Comparison of ENCODE assay signal across 11 cellular contexts in the genomic region with DNA sequence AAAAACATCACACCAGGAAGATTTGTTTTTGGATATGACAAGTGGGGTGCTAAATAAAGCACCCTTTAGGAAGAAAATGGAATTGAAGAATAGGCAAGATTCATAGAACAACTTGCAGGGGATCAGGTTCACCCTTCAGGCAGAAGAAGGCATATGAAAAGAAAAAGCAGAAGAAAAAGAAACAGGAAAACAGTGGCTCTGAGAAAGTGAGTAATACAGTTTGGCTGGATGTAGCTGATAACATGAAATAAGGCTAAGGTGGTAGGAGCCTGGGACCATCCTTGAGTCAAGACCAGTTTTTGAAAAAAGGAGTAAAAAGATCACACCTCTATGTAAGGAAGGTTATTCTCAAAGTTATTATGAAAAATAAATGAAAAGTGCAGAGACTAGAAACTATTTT. TPM values are rescaled to one million over a fixed set of nuclear protein-coding genes. Genes with fewer than 3 reads are reported as not detected.
DNase-seq lines count a peak whose midpoint lies in the region; ATAC-seq and TF ChIP-seq lines count a peak whose summit lies in the region.
"Had no signal": no experiment of that assay in that cellular context is flagged by ENCODE, and none has a peak within 500 bp of the region (broad histone marks: within the 10 kb centered on the region; RNA-seq: fewer than 3 reads in every experiment).

No MANE protein-coding gene starts in this region.

- CTCF ChIA-PET in activated CD8-positive, alpha-beta memory T cell treated with anti-CD3 and anti-CD28 coated beads, Interleukin-2, amount 10 ng/mL, durations not matched to agents 7 days and 5 days (lab: Charles Lee) = interaction anchor here (0.6 to 1.7 kb wide), 23 partner anchors 9 to 518 kb away, joined by 3 to 12 read pairs (median 5); a partner anchor contains a TSS

- no peak for TF ChIP-seq POLR2A in spleen (IDR thresholded peaks at IDR 0.05)

- no peaks in the 10 kb centered on the region for H3K27me3 Mint-ChIP-seq in activated CD8-positive, alpha-beta memory T cell treated with anti-CD3 and anti-CD28 coated beads, Interleukin-2, amount 10 ng/mL, durations not matched to agents 7 days and 5 days
- H3K27me3 Mint-ChIP-seq in T-helper 17 cell = no peaks in the 10 kb centered on the region

- H3K9me3 ChIP-seq in T-helper 17 cell (ENCODE audit: control insufficient read depth, low read length, poor library complexity, severe bottlenecking) (no peaks in the 10 kb centered on the region), spleen (no peaks in the 10 kb centered on the region)
- H3K9me3 ChIP-seq: prostate gland had no signal

- no peaks in the 10 kb centered on the region for H3K27me3 ChIP-seq in spleen (replicated peaks in 1 of 7)

- ATAC-seq in activated CD8-positive, alpha-beta memory T cell treated with anti-CD3 and anti-CD28 coated beads, Interleukin-2, amount 10 ng/mL, durations not matched to agents 7 days and 5 days = peak; percentile 31
- ATAC-seq in T-helper 17 cell = no peak

- no peak overlapping the region for H3K4me3 Mint-ChIP-seq in activated CD8-positive, alpha-beta memory T cell treated with anti-CD3 and anti-CD28 coated beads, Interleukin-2, amount 10 ng/mL, durations not matched to agents 7 days and 5 days
- no peak overlapping the region for H3K4me3 Mint-ChIP-seq in T-helper 17 cell
- H3K4me3 Mint-ChIP-seq: activated T-helper 1 cell treated with anti-CD3 and anti-CD28 coated beads, Interleukin-12 subunit alpha, Interleukin-12 subunit beta, Interleukin-2, Interleukin-4 antibody, amounts not matched to agents 30 ng/mL and 10 ng/mL and 1 ng/mL, durations not matched to agents 14 hours and 24 hours and 36 hours had no signal

- no peak for TF ChIP-seq CTCF in spleen (IDR thresholded peaks at IDR 0.05 in 8 of 11, conservative IDR thresholded peaks at IDR 0.05 in 3 of 11)

- peak overlapping the region; percentile 82 for H3K27ac ChIP-seq in epithelial cell of prostate
- H3K27ac ChIP-seq in spleen = peak overlapping the region in 5 of 8 donors; percentile 2 to 72 (median 52)
- H3K27ac ChIP-seq: prostate gland had no signal

- no peaks in the 10 kb centered on the region for H3K9me3 Mint-ChIP-seq in activated CD8-positive, alpha-beta memory T cell treated with anti-CD3 and anti-CD28 coated beads, Interleukin-2, amount 10 ng/mL, durations not matched to agents 7 days and 5 days (ENCODE audit: low read depth)
- H3K9me3 Mint-ChIP-seq: activated T-helper 1 cell treated with anti-CD3 and anti-CD28 coated beads, Interleukin-12 subunit alpha, Interleukin-12 subunit beta, Interleukin-2, Interleukin-4 antibody, amounts not matched to agents 30 ng/mL and 10 ng/mL and 1 ng/mL, durations not matched to agents 14 hours and 24 hours and 36 hours had no signal

- H3K36me3 Mint-ChIP-seq in activated CD8-positive, alpha-beta memory T cell treated with anti-CD3 and anti-CD28 coated beads, Interleukin-2, amount 10 ng/mL, durations not matched to agents 7 days and 5 days = peaks cover 34% of the 10 kb centered on the region
- H3K36me3 Mint-ChIP-seq in T-helper 17 cell (ENCODE audit: low read depth) = no peaks in the 10 kb centered on the region

- peaks cover 35% of the 10 kb centered on the region for H3K4me1 Mint-ChIP-seq in activated CD8-positive, alpha-beta memory T cell treated with anti-CD3 and anti-CD28 coated beads, Interleukin-2, amount 10 ng/mL, durations not matched to agents 7 days and 5 days
- peaks cover 24% of the 10 kb centered on the region for H3K4me1 Mint-ChIP-seq in T-helper 17 cell

- peaks cover 29 to 46% (median 35%) of the 10 kb centered on the region in 6 donors for H3K4me1 ChIP-seq in spleen
- H3K4me1 ChIP-seq: prostate gland had no signal

- intact Hi-C loops in spleen (cut with DNase I; ENCODE audit: low total_unique reads) = no loop called here

- DNase-seq in activated CD8-positive, alpha-beta memory T cell treated with anti-CD3 and anti-CD28 coated beads, Interleukin-2, amount 10 ng/mL, durations not matched to agents 7 days and 5 days = no peak
- no peak for DNase-seq in activated CD8-positive, alpha-beta memory T cell treated with anti-CD3 and anti-CD28 coated beads for 24 hours
- no peak for DNase-seq in T-helper 17 cell
- DNase-seq in epithelial cell of prostate (ENCODE audit: low read depth, low spot score) = no peak
- no peak for DNase-seq in spleen
- no peak for DNase-seq in central memory CD4-positive, alpha-beta T cell
- no peak for DNase-seq in retina
- DNase-seq in occipital lobe (lab: John Stamatoyannopoulos, UW) = no peak

- peaks cover 0 to 79% (median 22%) of the 10 kb centered on the region in 6 donors for H3K36me3 ChIP-seq in spleen
- H3K36me3 ChIP-seq: prostate gland had no signal

- H3K4me3 ChIP-seq in spleen = no peak overlapping the region
- H3K4me3 ChIP-seq: lung, prostate gland had no signal

- H3K27ac Mint-ChIP-seq in activated CD8-positive, alpha-beta memory T cell treated with anti-CD3 and anti-CD28 coated beads, Interleukin-2, amount 10 ng/mL, durations not matched to agents 7 days and 5 days = peak overlapping the region; percentile 58
- peak overlapping the region; percentile 78 for H3K27ac Mint-ChIP-seq in T-helper 17 cell
- H3K27ac Mint-ChIP-seq: activated T-helper 1 cell treated with anti-CD3 and anti-CD28 coated beads, Interleukin-12 subunit alpha, Interleukin-12 subunit beta, Interleukin-2, Interleukin-4 antibody, amounts not matched to agents 30 ng/mL and 10 ng/mL and 1 ng/mL, durations not matched to agents 14 hours and 24 hours and 36 hours had no signal

RNA-seq across cellular contexts. Expression of a gene that starts 42.4 kb away (rescaled TPM):
- 10 to 100 TPM; 39.2 to 47.4 TPM for total RNA-seq in activated CD8-positive, alpha-beta memory T cell treated with anti-CD3 and anti-CD28 coated beads, Interleukin-2, amount 10 ng/mL, durations not matched to agents 7 days and 5 days
- 10 to 100 TPM; 44.2 to 45.1 TPM for total RNA-seq in T-helper 17 cell
- total RNA-seq in spleen = 10 to 100 TPM; 32.9 to 75.7 (median 54.5) TPM
- polyA plus RNA-seq in spleen = 1 to 10 TPM; 3.0 to 4.5 (median 3.7) TPM
- 49.4 TPM for total RNA-seq in occipital lobe

RNA-seq across cellular contexts. Expression of a gene that starts 50.0 kb away (rescaled TPM):
- total RNA-seq in activated CD8-positive, alpha-beta memory T cell treated with anti-CD3 and anti-CD28 coated beads, Interleukin-2, amount 10 ng/mL, durations not matched to agents 7 days and 5 days = under 1 TPM; 0.23 to 0.73 TPM
- 1 to 10 TPM; 3.7 to 6.6 TPM for total RNA-seq in T-helper 17 cell
- total RNA-seq in spleen = 100 to 1,000 TPM in 5 of 7 donors, 10 to 100 TPM in 2; 98.7 to 396 (median 225) TPM
- 10 to 100 TPM; 26.4 to 61.9 (median 48.2) TPM for polyA plus RNA-seq in spleen
- 4.1 TPM for total RNA-seq in occipital lobe

Comparison
In these comparisons a context has a peak if more than half of its experiments do, and no peak if none do; other contexts are left out.
1. RNA of a gene that starts 50.0 kb away (total RNA-seq): 98.7 to 396 TPM in spleen; 3.7 to 6.6 TPM in T-helper 17 cell, 4.1 TPM in occipital lobe (single experiment) and 0.23 to 0.73 TPM in activated CD8-positive, alpha-beta memory T cell treated with anti-CD3 and anti-CD28 coated beads, Interleukin-2, amount 10 ng/mL, durations not matched to agents 7 days and 5 days; every median in the first group is over 10 times any median in the second.